ENCODE assay signal across 17 cellular contexts in the genomic region with DNA sequence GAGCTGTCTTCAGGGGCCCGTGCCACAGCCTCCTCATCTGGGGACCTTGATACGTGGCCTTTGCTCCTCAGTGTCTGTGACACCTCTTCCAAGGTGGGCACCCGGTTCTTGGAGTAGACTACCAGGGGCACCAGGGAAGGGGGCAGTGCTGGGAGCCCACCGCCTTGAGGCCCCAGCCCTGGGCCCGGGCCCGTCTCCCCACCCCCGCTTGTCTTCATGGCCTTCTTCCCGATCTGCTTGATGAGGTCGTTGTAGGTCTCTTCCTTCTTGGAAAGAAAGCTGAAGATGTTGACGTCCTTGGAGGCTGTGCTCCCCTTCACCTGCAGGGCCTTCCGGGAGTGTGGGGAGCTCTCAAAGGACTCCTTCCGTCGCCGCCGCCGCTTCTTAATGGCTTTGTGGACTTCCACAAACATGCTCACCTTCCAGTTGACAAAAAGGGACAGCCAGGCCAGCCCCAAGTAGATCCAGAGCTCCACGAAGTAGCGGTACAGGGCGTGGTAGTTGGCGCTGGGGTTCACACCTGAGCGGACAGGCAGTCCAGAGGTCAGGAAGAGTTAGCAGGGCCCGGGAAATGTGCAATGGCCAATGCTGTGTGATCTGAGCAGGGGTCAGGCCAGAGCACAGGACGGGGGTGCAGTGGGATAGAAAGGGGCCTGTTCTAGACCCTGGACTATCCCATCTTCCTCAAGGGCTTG. TPM values are rescaled to one million over a fixed set of nuclear protein-coding genes. Genes with fewer than 3 reads are reported as not detected.
"Had no signal": no experiment of that assay in that cellular context is flagged by ENCODE, and none has a peak within 500 bp of the region (broad histone marks: within the 10 kb centered on the region; RNA-seq: fewer than 3 reads in every experiment).

No MANE protein-coding gene starts in this region.

- H3K4me3 Mint-ChIP-seq: central memory CD8-positive, alpha-beta T cell had no signal

- H3K4me1 Mint-ChIP-seq: central memory CD8-positive, alpha-beta T cell had no signal

- H3K27me3 Mint-ChIP-seq: central memory CD8-positive, alpha-beta T cell had no signal

- ATAC-seq: heart left ventricle; stimulated activated naive CD8-positive, alpha-beta T cell treated with anti-CD3 and anti-CD28 coated beads, Interleukin-15, Interleukin-2, amounts not matched to agents 100 U/mL and 50 U/mL, for 24 hours had no signal

- H3K9me3 Mint-ChIP-seq: central memory CD8-positive, alpha-beta T cell had no signal

- DNase-seq: cortex of kidney; dorsolateral prefrontal cortex; effector CD8-positive, alpha-beta T cell; foreskin melanocyte; heart left ventricle; hippocampal formation; left ventricle myocardium inferior; mesenchymal stem cell; midbrain; stimulated activated CD4-positive, alpha-beta T cell treated with anti-CD3 and anti-CD28 coated beads, Interleukin-2, amount 100 ng/mL, for 48 hours; stimulated activated naive CD8-positive, alpha-beta T cell treated with anti-CD3 and anti-CD28 coated beads, Interleukin-15, Interleukin-2, amounts not matched to agents 100 U/mL and 50 U/mL, for 24 hours; tibial artery had no signal

- FAIRE-seq: islet of Langerhans had no signal

RNA-seq across cellular contexts. Expression of gene KCNK5, which starts 37.9 kb away (rescaled TPM):
- total RNA-seq: glomerular endothelial cell, osteocyte, smooth muscle cell had no signal
